8 cellular contexts compared by ENCODE assay signal in genomic region chr5:134648425-134649162, GRCh38. TPM values are rescaled to one million over a fixed set of nuclear protein-coding genes. Genes with fewer than 3 reads are reported as not detected.
A peak's percentile ranks its signal among the peaks of the same experiment; 100 is the strongest.
DNase-seq lines count a peak whose midpoint lies in the region; ATAC-seq, FAIRE-seq and TF ChIP-seq lines count a peak whose summit lies in the region.

TSS of gene SEC24A (plus strand) at chr5:134648785. CDS start at chr5:134649077, 292 bp downstream.

- no TSS peak for BruUV-seq in mammary epithelial cell (replicated peaks; lab: Mats Ljungman, UMichigan)

- in situ Hi-C loops in mammary epithelial cell (cut with MboI; ENCODE audit: low sequenced_read_pairs in 2 of 2), result no loop called here

- dilution Hi-C loops in mammary epithelial cell (cut with HindIII; ENCODE audit: low sequenced_read_pairs), result no loop called here

- WGBS in mammary epithelial cell (ENCODE audit: low coverage, missing lambda C conversion rate), result under 1% methylated on average over 41 of the region's 69 CpGs
- 0% methylated on average over 62 to 69 of the region's 69 CpGs for WGBS in small intestine, 3 donors

- peak within 1 kb of the TSS; percentile 100 for H3K27ac ChIP-seq in ACC112 (ENCODE audit: low read depth, low read length)
- H3K27ac ChIP-seq in mammary epithelial cell (ENCODE audit: insufficient read depth, low read depth, low read length), result peak within 1 kb of the TSS; percentile 98
- peak within 1 kb of the TSS; percentile 31 for H3K27ac ChIP-seq in iPS-20b (ENCODE audit: low read length)
- peak within 1 kb of the TSS; percentile 93 to 98 for H3K27ac ChIP-seq in small intestine (ENCODE audit: low read depth in 1 of 2, low read length in 1 of 2)

- H2AFZ ChIP-seq in ACC112 (ENCODE audit: low read length, unreplicated experiment) (peak within 1 kb of the TSS; percentile 81), mammary epithelial cell (ENCODE audit: low read depth, low read length) (peak within 1 kb of the TSS; percentile 94)

- H3K27me3 ChIP-seq in ACC112 (ENCODE audit: insufficient read depth, low read length) (no peaks in the 10 kb centered on the region), mammary epithelial cell (ENCODE audit: insufficient read depth, low read length) (no peaks in the 10 kb centered on the region), iPS-20b (ENCODE audit: insufficient read depth, low read length) (no peaks in the 10 kb centered on the region), small intestine (ENCODE audit: control insufficient read depth in 2 of 2, insufficient read depth in 2 of 2, low read length in 2 of 2) (no peaks in the 10 kb centered on the region)

- H3K9me3 ChIP-seq in mammary epithelial cell (replicated peaks; ENCODE audit: insufficient read depth, low read length) (no peaks in the 10 kb centered on the region), iPS-20b (ENCODE audit: insufficient read depth, low read depth, low read length) (no peaks in the 10 kb centered on the region), small intestine (ENCODE audit: control insufficient read depth, low read depth) (no peaks in the 10 kb centered on the region)

- H4K20me1 ChIP-seq in mammary epithelial cell (ENCODE audit: insufficient read depth, low read length), result no peaks in the 10 kb centered on the region

- H3K4me3 ChIP-seq in ACC112 (ENCODE audit: low read depth, low read length) (peak within 1 kb of the TSS; percentile 98), WI38 (ENCODE audit: low read depth, low read length) (peak within 1 kb of the TSS; percentile 99), mammary epithelial cell (replicated peaks in 1 of 3; ENCODE audit: insufficient read depth in 1 of 3, low read depth in 2 of 3, low read length in 3 of 3) (peak within 1 kb of the TSS; percentile 90 to 100 (median 99)), iPS-20b (ENCODE audit: low read length) (peak within 1 kb of the TSS; percentile 87), small intestine (ENCODE audit: low read depth in 1 of 2, low read length in 2 of 2) (peak within 1 kb of the TSS; percentile 92 to 100)

- H3K36me3 ChIP-seq in ACC112 (ENCODE audit: insufficient read depth, low read length) (0 out of 2 replicates have a peak, but pooled peaks cover 2% of the 10 kb centered on the region), mammary epithelial cell (ENCODE audit: insufficient read depth, low read length) (no peaks in the 10 kb centered on the region), iPS-20b (ENCODE audit: insufficient read depth, low read depth, low read length) (no peaks in the 10 kb centered on the region), small intestine (ENCODE audit: control insufficient read depth in 2 of 2, insufficient read depth in 2 of 2, low read length in 2 of 2) (no peaks in the 10 kb centered on the region)

- ATAC-seq in GM18867 (IDR thresholded peaks at IDR 0.05; ENCODE audit: unreplicated experiment) (peak; percentile 84), HG03097 (IDR thresholded peaks at IDR 0.05; ENCODE audit: low FRiP score, unreplicated experiment) (peak; percentile 75)

- TF ChIP-seq CTCF in WI38 (IDR thresholded peaks at IDR 0.05; ENCODE audit: low read depth, low read length) (no peak), mammary epithelial cell (conservative IDR thresholded peaks at IDR 0.05 in 1 of 2, IDR thresholded peaks at IDR 0.05 in 1 of 2; ENCODE audit: extremely low read depth in 1 of 2, insufficient read depth in 1 of 2, low read depth in 1 of 2, low read length in 2 of 2) (no peak)

- H3K79me2 ChIP-seq in ACC112 (ENCODE audit: control insufficient read depth, insufficient read depth, low read length, unreplicated experiment), result peaks cover 49% of the 10 kb centered on the region
- peaks cover 49% of the 10 kb centered on the region for H3K79me2 ChIP-seq in mammary epithelial cell (ENCODE audit: insufficient read depth, low read length)

- FAIRE-seq in small intestine (lab: Jason Lieb, UNC), result no peak

- H3K4me2 ChIP-seq in mammary epithelial cell (ENCODE audit: insufficient read depth, low read depth, low read length), result peak within 1 kb of the TSS; percentile 84

- intact Hi-C loops in mammary epithelial cell (cut with micrococcal nuclease), result loop anchor here (1.0 to 2.0 kb wide), 3 partner anchors 16 to 256 kb away; partner anchors contain the start of genes CAMLG and SAR1B

- peaks cover 9% of the 10 kb centered on the region for H3K4me1 ChIP-seq in ACC112 (ENCODE audit: control insufficient read depth, insufficient read depth, low read length, unreplicated experiment)
- no peaks in the 10 kb centered on the region for H3K4me1 ChIP-seq in mammary epithelial cell (ENCODE audit: insufficient read depth, low read length)
- H3K4me1 ChIP-seq in iPS-20b (ENCODE audit: insufficient read depth, low read length), result peaks cover 4% of the 10 kb centered on the region; the same call in 1 of the 2 replicates
- H3K4me1 ChIP-seq in small intestine (ENCODE audit: control insufficient read depth in 2 of 2, insufficient read depth in 1 of 2, low read depth in 1 of 2, low read length in 1 of 2), result peaks cover 0 to 2% of the 10 kb centered on the region in 2 donors

- DNase-seq in NCI-H2227 (lab: John Stamatoyannopoulos, UW; ENCODE audit: unreplicated experiment) (peak; percentile 77), mammary epithelial cell (peak; percentile 96), small intestine (peak; percentile 92)

- H3K9ac ChIP-seq in mammary epithelial cell (ENCODE audit: insufficient read depth, low read length) (peak within 1 kb of the TSS; percentile 96), iPS-20b (ENCODE audit: low read depth, low read length) (peak within 1 kb of the TSS; percentile 90)

- CTCF ChIA-PET in mammary epithelial cell (lab: Charles Lee; ENCODE audit: low non-redundant PET), result no interaction called here

RNA-seq across cellular contexts. Expression of gene SEC24A, which starts in this region (rescaled TPM):
- 10 to 100 TPM; 20.4 to 20.8 TPM for total RNA-seq in mammary epithelial cell
- 19.9 TPM for polyA plus RNA-seq in mammary epithelial cell
- 36.0 TPM for polyA minus RNA-seq in mammary epithelial cell
- polyA plus RNA-seq in small intestine, result 10 to 100 TPM in 2 of 3 donors, 1 to 10 TPM in 1; 9.9 to 23.3 (median 18.6) TPM

Comparison
In these comparisons a context has a peak if more than half of its experiments do, and no peak if none do; other contexts are left out.
1. Peak in every context shown above with its lines: DNase-seq, ATAC-seq, H3K4me3 ChIP-seq and H3K27ac ChIP-seq.
2. H3K27ac ChIP-seq: peak in every context shown above with its lines; median percentile 100 in ACC112; 98 in mammary epithelial cell; 96 in small intestine; 31 in iPS-20b.